1 cellular context compared by ENCODE assay signal in the genomic region with DNA sequence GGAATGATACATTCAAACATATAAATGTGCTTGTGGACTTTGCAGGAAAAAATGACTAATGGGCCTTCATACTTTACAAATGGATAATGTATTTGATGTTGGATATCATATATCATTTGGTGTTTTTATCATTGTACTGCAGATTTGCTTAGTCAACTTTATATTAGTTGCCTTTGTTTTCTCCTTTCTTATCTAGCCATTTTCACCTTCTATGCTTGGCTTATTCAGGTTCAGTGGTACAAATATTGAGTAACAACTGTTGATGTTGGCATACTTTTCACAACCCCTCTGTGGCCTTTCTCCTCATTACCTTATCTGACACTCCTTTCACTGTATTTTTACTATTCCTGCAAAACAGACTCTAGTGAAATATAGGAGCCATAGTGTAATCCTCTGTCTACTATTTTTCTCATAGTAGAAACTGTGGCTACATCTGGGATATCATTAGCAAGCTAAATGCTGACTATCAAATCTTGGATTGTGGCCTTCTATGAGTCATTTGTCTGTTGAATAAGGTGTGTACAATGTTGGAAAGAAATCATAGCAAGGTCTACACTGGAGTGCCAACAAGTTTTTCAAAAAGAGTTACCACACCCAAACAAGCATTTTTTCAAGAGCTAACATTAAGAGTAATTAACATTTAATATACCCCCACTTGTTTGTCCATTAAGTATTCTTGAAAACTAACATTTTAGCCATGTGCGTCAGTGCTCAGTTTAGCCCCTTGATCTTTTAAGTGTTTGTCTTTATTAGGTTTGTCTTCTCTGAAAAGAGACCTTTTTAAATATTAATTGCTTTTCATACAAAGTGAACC.
A peak's percentile ranks its signal among the peaks of the same experiment; 100 is the strongest.
TF ChIP-seq lines count a peak whose summit lies in the region.

No MANE protein-coding gene starts in this region.

TF ChIP-seq in K562, 482 proteins besides CTCF, POLR2A, EP300 and RAD21 (continued from another document):
- TF ChIP-seq, protein P1, sequence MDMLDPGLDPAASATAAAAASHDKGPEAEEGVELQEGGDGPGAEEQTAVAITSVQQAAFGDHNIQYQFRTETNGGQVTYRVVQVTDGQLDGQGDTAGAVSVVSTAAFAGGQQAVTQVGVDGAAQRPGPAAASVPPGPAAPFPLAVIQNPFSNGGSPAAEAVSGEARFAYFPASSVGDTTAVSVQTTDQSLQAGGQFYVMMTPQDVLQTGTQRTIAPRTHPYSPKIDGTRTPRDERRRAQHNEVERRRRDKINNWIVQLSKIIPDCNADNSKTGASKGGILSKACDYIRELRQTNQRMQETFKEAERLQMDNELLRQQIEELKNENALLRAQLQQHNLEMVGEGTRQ (CRISPR knock-in tag; IDR thresholded peaks at IDR 0.05): no peak
- TF ChIP-seq FUS (optimal IDR thresholded peaks at IDR 0.05; ENCODE audit: low read depth, low read length): no peak
- TF ChIP-seq ZNF316 (IDR thresholded peaks at IDR 0.05): peak; percentile 64
- no peak for TF ChIP-seq NR1H2 (CRISPR knock-in tag; IDR thresholded peaks at IDR 0.05)
